In the genomic region with DNA sequence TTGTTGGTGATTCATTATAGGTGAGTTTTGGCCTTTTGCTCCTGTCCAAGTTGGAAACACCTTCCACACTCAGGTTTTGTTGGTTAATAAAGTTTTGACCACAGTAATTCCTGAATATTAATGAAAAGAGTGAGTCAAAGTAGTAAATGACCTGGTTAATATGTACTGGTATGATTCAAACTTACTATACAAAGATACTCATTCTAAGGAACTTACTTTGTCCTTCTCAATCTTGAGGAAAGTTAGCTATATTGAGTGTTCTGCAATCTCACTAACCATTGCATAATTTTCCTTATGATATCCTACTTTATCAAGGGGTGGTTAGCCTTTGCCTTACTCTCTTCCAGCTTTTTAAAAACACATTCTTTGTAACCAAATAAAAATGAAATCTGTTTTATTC, we compare ENCODE assay signal across 1 cellular context.
TF ChIP-seq lines count a peak whose summit lies in the region.

No MANE protein-coding gene starts in this region.

TF ChIP-seq in GM12878, 131 proteins besides CTCF, POLR2A, EP300 and RAD21:
- TF ChIP-seq ZBTB40 (IDR thresholded peaks at IDR 0.05; ENCODE audit: borderline replicate concordance) (peak; percentile 56; the same call in 1 of the 2 replicates), ZNF217 (IDR thresholded peaks at IDR 0.05) (no peak)
